In genomic region chr11:71136095-71136845, GRCh38 we compare ENCODE assay signal across 7 cellular contexts.
"Had no signal": no experiment of that assay in that cellular context is flagged by ENCODE, and none has a peak within 500 bp of the region (broad histone marks: within the 10 kb centered on the region; RNA-seq: fewer than 3 reads in every experiment).

No MANE protein-coding gene starts in this region.

- H3K4me1 Mint-ChIP-seq: IgD-negative memory B cell had no signal

- H3K27ac Mint-ChIP-seq: GM23338, IgD-negative memory B cell had no signal

- FAIRE-seq: HTR-8/SVneo had no signal

- H3K4me1 ChIP-seq: HAP-1 had no signal

- H3K4me2 ChIP-seq: GM23338 had no signal

- DNase-seq: H7, KG1 had no signal

- H3K4me3 Mint-ChIP-seq: GM23338, IgD-negative memory B cell had no signal

- H3K9me3 ChIP-seq: HAP-1 had no signal

- H3K36me3 ChIP-seq: HAP-1 had no signal

- H3K9me3 Mint-ChIP-seq: GM23338 had no signal

- H3K36me3 Mint-ChIP-seq: IgD-negative memory B cell had no signal

- ATAC-seq: GM23338, HCT116 had no signal

- H2AFZ ChIP-seq: GM23338 had no signal

- H3K4me3 ChIP-seq: GM23338, HAP-1 had no signal
